ENCODE assay signal across 12 cellular contexts in the genomic region with DNA sequence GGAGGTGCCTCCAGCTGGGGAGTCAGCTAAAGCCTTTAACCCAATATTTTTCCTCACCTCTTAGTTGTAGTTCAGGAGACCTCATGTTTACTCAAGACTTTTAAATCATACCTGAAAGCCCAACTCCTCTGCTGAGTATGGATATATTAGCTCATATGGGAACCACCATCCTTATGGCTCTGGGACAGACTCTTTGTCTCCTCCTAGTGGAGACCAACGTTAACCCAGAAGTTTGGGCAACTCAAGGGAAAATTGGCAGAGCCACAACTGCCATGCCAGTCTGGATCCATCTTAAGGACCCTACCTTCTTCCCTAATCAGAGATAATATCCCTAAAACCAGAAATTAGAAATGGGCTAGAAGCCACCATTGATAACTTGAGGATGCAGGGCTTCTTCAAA.
DNase-seq lines count a peak whose midpoint lies in the region; ATAC-seq and TF ChIP-seq lines count a peak whose summit lies in the region.
"Had no signal": no experiment of that assay in that cellular context is flagged by ENCODE, and none has a peak within 500 bp of the region (broad histone marks: within the 10 kb centered on the region; RNA-seq: fewer than 3 reads in every experiment).

No MANE protein-coding gene starts in this region.

- no peaks in the 10 kb centered on the region for H3K4me1 Mint-ChIP-seq in activated naive CD4-positive, alpha-beta T cell treated with anti-CD3 and anti-CD28 coated beads, Interleukin-2, amount 10 ng/mL, durations not matched to agents 7 days and 5 days
- H3K4me1 Mint-ChIP-seq in stimulated activated effector memory CD8-positive, alpha-beta T cell treated with anti-CD3 and anti-CD28 coated beads, Interleukin-12 subunit alpha, Interleukin-12 subunit beta, amount 100 ng/mL, for 72 hours, result no peaks in the 10 kb centered on the region
- H3K4me1 Mint-ChIP-seq: CD4-positive, CD25-positive, alpha-beta regulatory T cell had no signal

- peaks cover 4% of the 10 kb centered on the region for H3K36me3 Mint-ChIP-seq in activated naive CD4-positive, alpha-beta T cell treated with anti-CD3 and anti-CD28 coated beads, Interleukin-2, amount 10 ng/mL, durations not matched to agents 7 days and 5 days
- no peaks in the 10 kb centered on the region for H3K36me3 Mint-ChIP-seq in stimulated activated effector memory CD8-positive, alpha-beta T cell treated with anti-CD3 and anti-CD28 coated beads, Interleukin-12 subunit alpha, Interleukin-12 subunit beta, amount 100 ng/mL, for 72 hours
- H3K36me3 Mint-ChIP-seq: CD4-positive, CD25-positive, alpha-beta regulatory T cell had no signal

- no peak overlapping the region for H3K4me3 Mint-ChIP-seq in activated naive CD4-positive, alpha-beta T cell treated with anti-CD3 and anti-CD28 coated beads, Interleukin-2, amount 10 ng/mL, durations not matched to agents 7 days and 5 days
- no peak overlapping the region for H3K4me3 Mint-ChIP-seq in stimulated activated effector memory CD8-positive, alpha-beta T cell treated with anti-CD3 and anti-CD28 coated beads, Interleukin-12 subunit alpha, Interleukin-12 subunit beta, amount 100 ng/mL, for 72 hours
- H3K4me3 Mint-ChIP-seq: CD4-positive, CD25-positive, alpha-beta regulatory T cell; mesothelial cell of epicardium had no signal

- TF ChIP-seq CTCF in HFF-Myc (IDR thresholded peaks at IDR 0.05; ENCODE audit: low read depth, low read length, missing control alignments) (peak; percentile 47), cardiac fibroblast (IDR thresholded peaks at IDR 0.05; ENCODE audit: low read depth, low read length) (peak; percentile 36)

- no peak overlapping the region for H3K4me3 ChIP-seq in HFF-Myc (replicated peaks; ENCODE audit: low read depth, low read length)
- H3K4me3 ChIP-seq in cardiac fibroblast (replicated peaks in 1 of 2; ENCODE audit: low read depth in 2 of 2, low read length in 2 of 2), result no peak overlapping the region

- peaks cover 17% of the 10 kb centered on the region for H3K9me3 Mint-ChIP-seq in activated naive CD4-positive, alpha-beta T cell treated with anti-CD3 and anti-CD28 coated beads, Interleukin-2, amount 10 ng/mL, durations not matched to agents 7 days and 5 days
- H3K9me3 Mint-ChIP-seq in stimulated activated effector memory CD8-positive, alpha-beta T cell treated with anti-CD3 and anti-CD28 coated beads, Interleukin-12 subunit alpha, Interleukin-12 subunit beta, amount 100 ng/mL, for 72 hours, result peaks cover 4% of the 10 kb centered on the region

- DNase-seq in activated naive CD4-positive, alpha-beta T cell treated with anti-CD3 and anti-CD28 coated beads, Interleukin-2, amount 10 ng/mL, durations not matched to agents 7 days and 5 days, result peak; percentile 34
- no peak for DNase-seq in activated naive CD4-positive, alpha-beta T cell treated with anti-CD3 and anti-CD28 coated beads, Interleukin-2, amount 50 U/mL, for 16 hours
- no peak for DNase-seq in HFF-Myc (ENCODE audit: extremely low read depth, low read depth)
- DNase-seq in cardiac fibroblast (ENCODE audit: low read depth in 2 of 2), result peak; percentile 4 to 25
- DNase-seq in stimulated activated effector memory CD8-positive, alpha-beta T cell treated with anti-CD3 and anti-CD28 coated beads, Interleukin-12 subunit alpha, Interleukin-12 subunit beta, amount 100 ng/mL, for 72 hours (ENCODE audit: low spot score in 2 of 2), result no peak
- DNase-seq in NCI-H146 (lab: John Stamatoyannopoulos, UW), result no peak
- DNase-seq in midbrain (lab: John Stamatoyannopoulos, UW), result no peak
- DNase-seq in AG08396 (ENCODE audit: low spot score), result no peak
- DNase-seq: KG1; stimulated activated CD4-positive, alpha-beta T cell treated with anti-CD3 and anti-CD28 coated beads, Interleukin-12 subunit alpha, Interleukin-12 subunit beta, amount 100 ng/mL, for 4 hours had no signal

- H3K27me3 Mint-ChIP-seq in activated naive CD4-positive, alpha-beta T cell treated with anti-CD3 and anti-CD28 coated beads, Interleukin-2, amount 10 ng/mL, durations not matched to agents 7 days and 5 days, result peaks cover 4% of the 10 kb centered on the region

- no peak overlapping the region for H3K27ac Mint-ChIP-seq in activated naive CD4-positive, alpha-beta T cell treated with anti-CD3 and anti-CD28 coated beads, Interleukin-2, amount 10 ng/mL, durations not matched to agents 7 days and 5 days
- H3K27ac Mint-ChIP-seq in stimulated activated effector memory CD8-positive, alpha-beta T cell treated with anti-CD3 and anti-CD28 coated beads, Interleukin-12 subunit alpha, Interleukin-12 subunit beta, amount 100 ng/mL, for 72 hours, result no peak overlapping the region
- H3K27ac Mint-ChIP-seq: CD4-positive, CD25-positive, alpha-beta regulatory T cell; mesothelial cell of epicardium had no signal

- CTCF ChIA-PET in activated naive CD4-positive, alpha-beta T cell treated with anti-CD3 and anti-CD28 coated beads, Interleukin-2, amount 10 ng/mL, durations not matched to agents 7 days and 5 days (lab: Charles Lee), result interaction anchor here (0.6 to 1.5 kb wide), 11 partner anchors 14 to 227 kb away, joined by 3 to 5 read pairs (median 4); no protein-coding TSS in a partner anchor

- ATAC-seq in stimulated activated effector memory CD8-positive, alpha-beta T cell treated with anti-CD3 and anti-CD28 coated beads, Interleukin-12 subunit alpha, Interleukin-12 subunit beta, amount 100 ng/mL, for 72 hours, result peak; percentile 44

Comparison
In these comparisons a context has a peak if more than half of its experiments do, and no peak if none do; other contexts are left out.
1. DNase-seq: peak in activated naive CD4-positive, alpha-beta T cell treated with anti-CD3 and anti-CD28 coated beads, Interleukin-2, amount 10 ng/mL, durations not matched to agents 7 days and 5 days (single experiment) and cardiac fibroblast (2 of 2); none in activated naive CD4-positive, alpha-beta T cell treated with anti-CD3 and anti-CD28 coated beads, Interleukin-2, amount 50 U/mL, for 16 hours (single experiment), HFF-Myc (single experiment), stimulated activated effector memory CD8-positive, alpha-beta T cell treated with anti-CD3 and anti-CD28 coated beads, Interleukin-12 subunit alpha, Interleukin-12 subunit beta, amount 100 ng/mL, for 72 hours (0 of 2), NCI-H146 (single experiment), midbrain (single experiment) and AG08396 (single experiment).